ENCODE assay signal across 15 cellular contexts in genomic region chr2:160910681-160911080, GRCh38.
DNase-seq lines count a peak whose midpoint lies in the region; ATAC-seq and TF ChIP-seq lines count a peak whose summit lies in the region.
"Had no signal": no experiment of that assay in that cellular context is flagged by ENCODE, and none has a peak within 500 bp of the region (broad histone marks: within the 10 kb centered on the region; RNA-seq: fewer than 3 reads in every experiment).

No MANE protein-coding gene starts in this region.

- DNase-seq in AG20443 (ENCODE audit: low spot score) (peak; percentile 82), fibroblast of the conjunctiva (ENCODE audit: low read depth) (peak; percentile 85), non-pigmented ciliary epithelial cell (ENCODE audit: low read depth) (peak; percentile 44), ureter (ENCODE audit: low spot score) (no peak), NCI-H446 treated with DMSO at 0.1 percent for 48 hours (lab: John Stamatoyannopoulos, UW) (no peak)
- DNase-seq: CD8-positive, alpha-beta T cell; dorsolateral prefrontal cortex; natural killer cell; NCI-H510A; SHP77; stimulated activated CD4-positive, alpha-beta T cell treated with anti-CD3 and anti-CD28 coated beads, Interleukin-4, amount 100 ng/mL, for 24 hours had no signal

- ATAC-seq in SK-N-SH treated with all-trans-retinoic acid at 6 μM for 48 hours (peak; percentile 96), HG03521 (IDR thresholded peaks at IDR 0.05; ENCODE audit: unreplicated experiment) (no peak), HG02852 (IDR thresholded peaks at IDR 0.05; ENCODE audit: unreplicated experiment) (no peak)
- ATAC-seq: CD8-positive, alpha-beta T cell; natural killer cell; WTC11 had no signal

TF ChIP-seq in SK-N-SH treated with all-trans-retinoic acid at 6 μM for 48 hours, 23 proteins besides CTCF, POLR2A, EP300 and RAD21:
- TF ChIP-seq CSDC2 (CRISPR knock-in tag; IDR thresholded peaks at IDR 0.05), result no peak
- peak; percentile 21; the same call in 1 of the 2 replicates for TF ChIP-seq ISL1 (CRISPR knock-in tag; IDR thresholded peaks at IDR 0.05)

Comparison
In these comparisons a context has a peak if more than half of its experiments do, and no peak if none do; other contexts are left out.
1. DNase-seq: peak in AG20443 (single experiment), fibroblast of the conjunctiva (single experiment) and non-pigmented ciliary epithelial cell (single experiment); none in ureter (single experiment) and NCI-H446 treated with DMSO at 0.1 percent for 48 hours (single experiment).